In genomic region chr2:240448387-240449274, GRCh38 we compare ENCODE assay signal across 23 cellular contexts. TPM values are rescaled to one million over a fixed set of nuclear protein-coding genes. Genes with fewer than 3 reads are reported as not detected.
A peak's percentile ranks its signal among the peaks of the same experiment; 100 is the strongest.
DNase-seq lines count a peak whose midpoint lies in the region; ATAC-seq and TF ChIP-seq lines count a peak whose summit lies in the region.
"Had no signal": no experiment of that assay in that cellular context is flagged by ENCODE, and none has a peak within 500 bp of the region (broad histone marks: within the 10 kb centered on the region; RNA-seq: fewer than 3 reads in every experiment).

No MANE protein-coding gene starts in this region.

- no peak overlapping the region for H3K4me3 Mint-ChIP-seq in H9
- H3K4me3 Mint-ChIP-seq: GM23338 had no signal

- H3K23me2 ChIP-seq in H9 (ENCODE audit: insufficient read length, low read depth, low read length, poor library complexity, severe bottlenecking): peaks cover 6% of the 10 kb centered on the region

- H3K4me1 ChIP-seq in H9 (ENCODE audit: insufficient read depth, low read length) (peaks cover 2% of the 10 kb centered on the region; the same call in 1 of the 2 replicates), HEK293 (ENCODE audit: control insufficient read depth, insufficient read depth, low read length) (peaks cover 2% of the 10 kb centered on the region; the same call in 1 of the 2 replicates), esophagus (ENCODE audit: control insufficient read depth in 2 of 2, insufficient read depth in 2 of 2, low read length in 1 of 2) (peaks cover 14 to 68% of the 10 kb centered on the region in 2 donors), trophoblast cell (ENCODE audit: control insufficient read depth in 1 of 2, insufficient read depth in 2 of 2, low read length in 2 of 2) (peaks cover 6 to 19% of the 10 kb centered on the region in 2 experiments)

- H3K4me2 ChIP-seq in H9 (ENCODE audit: insufficient read depth, insufficient read length, low read length) (no peak overlapping the region), trophoblast cell (ENCODE audit: low read length) (no peak overlapping the region)
- H3K4me2 ChIP-seq: GM23338 had no signal

- H3K18ac ChIP-seq in H9 (ENCODE audit: insufficient read length, low read depth, low read length) (no peak overlapping the region), trophoblast cell (ENCODE audit: low read length) (no peak overlapping the region)

- H2AFZ ChIP-seq in H9 (ENCODE audit: low read length) (no peak overlapping the region), trophoblast cell (ENCODE audit: insufficient read depth, low read length, poor library complexity) (no peak overlapping the region)
- H2AFZ ChIP-seq: GM23338 had no signal

- DNase-seq in H9 (no peak), trophoblast cell (peak; percentile 85 to 87)
- no peak for DNase-seq in central memory CD4-positive, alpha-beta T cell
- DNase-seq: C1 segment of cervical spinal cord, COR-L47, MV-4-11, NCI-H1105, NCI-H1436 treated with DMSO at 0.1 percent for 48 hours, NCI-H2029, NCI-H226, NCI-H510A, SJCRH30 had no signal

- H4K20me1 ChIP-seq in H9 (ENCODE audit: control insufficient read depth, insufficient read depth, insufficient read length): no peaks in the 10 kb centered on the region

- H3K14ac ChIP-seq in H9 (ENCODE audit: insufficient read depth, low read length): peak overlapping the region; percentile 37; the same call in 1 of the 2 replicates
- no peak overlapping the region for H3K14ac ChIP-seq in trophoblast cell (ENCODE audit: low read length)

- H3K4me3 ChIP-seq in HEK293 (ENCODE audit: low read depth, low read length): no peak overlapping the region
- H3K4me3 ChIP-seq in esophagus (ENCODE audit: low read depth in 1 of 2, low read length in 2 of 2): no peak overlapping the region
- H3K4me3 ChIP-seq in trophoblast cell (ENCODE audit: low read depth, low read length): no peak overlapping the region
- H3K4me3 ChIP-seq: GM23338, HAP-1, K562, SJCRH30 had no signal

- no peak overlapping the region for H4K12ac ChIP-seq in trophoblast cell (ENCODE audit: low read depth, low read length)

- no peak overlapping the region for H4K8ac ChIP-seq in H9 (replicated peaks; ENCODE audit: insufficient read length, low read depth, low read length)
- no peak overlapping the region for H4K8ac ChIP-seq in trophoblast cell (ENCODE audit: low read depth, low read length)

- no peaks in the 10 kb centered on the region for H3K36me3 ChIP-seq in HEK293 (ENCODE audit: control insufficient read depth in 2 of 2, insufficient read depth in 1 of 2, low read length in 2 of 2)
- H3K36me3 ChIP-seq in esophagus (ENCODE audit: control insufficient read depth in 2 of 2, insufficient read depth in 2 of 2, low read length in 1 of 2): peaks cover 0 to 17% of the 10 kb centered on the region in 2 donors
- H3K36me3 ChIP-seq in trophoblast cell (ENCODE audit: control insufficient read depth in 1 of 2, insufficient read depth in 2 of 2, low read length in 2 of 2): peaks cover 0 to 6% of the 10 kb centered on the region in 2 experiments
- H3K36me3 ChIP-seq: HAP-1 had no signal

- no peak overlapping the region for H2AK5ac ChIP-seq in H9 (ENCODE audit: insufficient read length, low read length)
- H2AK5ac ChIP-seq in trophoblast cell (ENCODE audit: low read length): no peak overlapping the region

- H3K27ac Mint-ChIP-seq in H9: no peak overlapping the region
- H3K27ac Mint-ChIP-seq: CD4-positive, alpha-beta memory T cell; GM23338 had no signal

- H3T11ph ChIP-seq in H9 (ENCODE audit: low read length): no peak overlapping the region

- H4K91ac ChIP-seq in H9 (ENCODE audit: insufficient read length, low read depth, low read length) (no peak overlapping the region), trophoblast cell (ENCODE audit: low read depth, low read length) (no peak overlapping the region)

- H2BK12ac ChIP-seq in H9 (ENCODE audit: insufficient read length, low read depth, low read length) (no peak overlapping the region), trophoblast cell (ENCODE audit: low read length) (no peak overlapping the region)

- H3K79me1 ChIP-seq in H9 (ENCODE audit: insufficient read depth, low read depth, low read length, poor library complexity, severe bottlenecking): no peaks in the 10 kb centered on the region
- peaks cover 11% of the 10 kb centered on the region for H3K79me1 ChIP-seq in trophoblast cell (ENCODE audit: low read length)

- H2BK120ac ChIP-seq in H9 (ENCODE audit: low read depth, low read length, poor library complexity, severe bottlenecking): no peak overlapping the region
- H2BK120ac ChIP-seq in trophoblast cell (ENCODE audit: insufficient read depth, low read length, poor library complexity): no peak overlapping the region

- H2BK15ac ChIP-seq in H9 (ENCODE audit: low read depth, low read length): no peak overlapping the region

- POLR2A ChIA-PET in HEK293 (lab: Yijun Ruan, JAX): no interaction called here

- H3K36me3 Mint-ChIP-seq in H9 (ENCODE audit: insufficient read depth in 1 of 3, low read depth in 3 of 3): peaks cover 0 to 3% (median 3%) of the 10 kb centered on the region in 3 experiments; a peak in 2 of 7 replicates
- H3K36me3 Mint-ChIP-seq: CD4-positive, alpha-beta memory T cell had no signal

- CTCF ChIA-PET in HEK293 (lab: Yijun Ruan, JAX): no interaction called here

- no peaks in the 10 kb centered on the region for H3K9me3 Mint-ChIP-seq in H9
- H3K9me3 Mint-ChIP-seq: CD4-positive, alpha-beta memory T cell; GM23338 had no signal

- WGBS in H9 (ENCODE audit: extremely low coverage, insufficient read length, low lambda C conversion rate): no CpG with 5 or more reads among the region's 23 CpGs
- WGBS in esophagus, 2 donors: 73 to 79% methylated on average over 22 to 23 of the region's 23 CpGs
- WGBS in trophoblast cell (ENCODE audit: extremely low coverage, insufficient coverage, insufficient read length): no CpG with 5 or more reads among the region's 23 CpGs

- TF ChIP-seq CTCF in H9 (conservative IDR thresholded peaks at IDR 0.05) (no peak), HEK293 (tag by site-specific recombination; IDR thresholded peaks at IDR 0.05) (no peak)

- H3K23ac ChIP-seq in H9 (ENCODE audit: insufficient read length, low read depth, low read length) (no peak overlapping the region), trophoblast cell (ENCODE audit: low read length) (no peak overlapping the region)

- H3K79me2 ChIP-seq in H9 (ENCODE audit: insufficient read depth, low read length) (no peaks in the 10 kb centered on the region), trophoblast cell (ENCODE audit: control insufficient read depth, insufficient read depth, low read length, poor library complexity) (peaks cover 4% of the 10 kb centered on the region)

- H3K9me3 ChIP-seq in H9 (ENCODE audit: control insufficient read depth, low read depth, low read length) (no peaks in the 10 kb centered on the region), HEK293 (ENCODE audit: control insufficient read depth, insufficient read depth, low read depth, low read length) (no peaks in the 10 kb centered on the region), esophagus (ENCODE audit: control insufficient read depth in 2 of 2, insufficient read depth in 1 of 2, low read depth in 1 of 2, low read length in 1 of 2) (no peaks in the 10 kb centered on the region), trophoblast cell (ENCODE audit: insufficient read depth, low read depth, low read length) (peaks cover 2% of the 10 kb centered on the region)
- H3K9me3 ChIP-seq: HAP-1, SJCRH30 had no signal

- H2BK20ac ChIP-seq in H9 (ENCODE audit: low read depth, low read length, poor library complexity, severe bottlenecking): no peak overlapping the region

- peaks cover 16 to 25% of the 10 kb centered on the region in 2 experiments for H3K4me1 Mint-ChIP-seq in H9

- no peak overlapping the region for H3K27ac ChIP-seq in H9 (ENCODE audit: insufficient read length, low read depth, low read length)
- H3K27ac ChIP-seq in HEK293 (ENCODE audit: extremely low read depth, low read depth, low read length): no peak overlapping the region
- peak overlapping the region; percentile 76 to 90 for H3K27ac ChIP-seq in esophagus (ENCODE audit: low read depth in 2 of 2, low read length in 1 of 2)
- H3K27ac ChIP-seq in trophoblast cell (ENCODE audit: low read depth, low read length): no peak overlapping the region
- H3K27ac ChIP-seq: HL-60, SJCRH30 had no signal

- no peak overlapping the region for H3K56ac ChIP-seq in H9 (ENCODE audit: insufficient read length, low read depth, low read length)

- ATAC-seq in HG02973 (IDR thresholded peaks at IDR 0.05; ENCODE audit: unreplicated experiment) (no peak), HG02588 (IDR thresholded peaks at IDR 0.05; ENCODE audit: unreplicated experiment) (no peak)
- ATAC-seq: GM23338, K562, Right ventricle myocardium inferior, SK-N-SH treated with all-trans-retinoic acid at 6 μM for 48 hours had no signal

- H3K27me3 Mint-ChIP-seq in H9 (ENCODE audit: low read depth): peaks cover 14% of the 10 kb centered on the region

- no peak overlapping the region for H4K5ac ChIP-seq in H9 (ENCODE audit: insufficient read length, low read depth, low read length)

- H3K27me3 ChIP-seq in H9 (ENCODE audit: insufficient read depth, low read length) (no peaks in the 10 kb centered on the region; the same call in 1 of the 2 replicates), esophagus (ENCODE audit: control insufficient read depth in 1 of 2, insufficient read depth in 2 of 2, low read length in 2 of 2) (no peaks in the 10 kb centered on the region), trophoblast cell (ENCODE audit: insufficient read depth, low read length) (no peaks in the 10 kb centered on the region)
- H3K27me3 ChIP-seq: SJCRH30 had no signal

- H3K9ac ChIP-seq in H9 (ENCODE audit: extremely low read depth, insufficient read length, low read length): no peak overlapping the region
- H3K9ac ChIP-seq in trophoblast cell (ENCODE audit: low read length): no peak overlapping the region

- H3K4ac ChIP-seq in H9 (ENCODE audit: low read depth, low read length) (no peak overlapping the region), trophoblast cell (ENCODE audit: low read depth, low read length) (no peak overlapping the region)

- H2BK5ac ChIP-seq in H9 (ENCODE audit: insufficient read length, low read length): no peak overlapping the region
- H2BK5ac ChIP-seq in trophoblast cell (ENCODE audit: low read depth, low read length, poor library complexity): no peak overlapping the region

TF ChIP-seq in HEK293, 187 proteins besides CTCF, POLR2A, EP300 and RAD21 (continues in another document):
- TF ChIP-seq ZNF785 (tag by site-specific recombination; IDR thresholded peaks at IDR 0.05) (no peak), ZNF292 (tag by site-specific recombination; IDR thresholded peaks at IDR 0.05; ENCODE audit: borderline replicate concordance, low read depth) (no peak), KLF10 (tag by site-specific recombination; IDR thresholded peaks at IDR 0.05) (no peak), ZNF76 (tag by site-specific recombination; IDR thresholded peaks at IDR 0.05; ENCODE audit: borderline replicate concordance, low read depth) (no peak), ZNF610 (tag by site-specific recombination; IDR thresholded peaks at IDR 0.05; ENCODE audit: borderline replicate concordance) (no peak), ZNF121 (tag by site-specific recombination; IDR thresholded peaks at IDR 0.05) (no peak), ZNF404 (tag by site-specific recombination; IDR thresholded peaks at IDR 0.05) (no peak), ZNF664 (tag by site-specific recombination; IDR thresholded peaks at IDR 0.05) (peak; percentile 84)

RNA-seq across cellular contexts. Expression of gene GPC1, which starts 13.2 kb away (rescaled TPM):
- 39.4 and 44.0 TPM in 2 replicates for total RNA-seq in H9 (2021)
- polyA plus RNA-seq in esophagus: 10 to 100 TPM; 57.9 to 82.0 TPM
- polyA plus RNA-seq in trophoblast cell (2013): 114 and 122 TPM in 2 replicates

Comparison
In these comparisons a context has a peak if more than half of its experiments do, and no peak if none do; other contexts are left out.
1. DNase-seq: peak in trophoblast cell (2 of 2); none in H9 (single experiment) and central memory CD4-positive, alpha-beta T cell (single experiment).
2. H3K27ac ChIP-seq: peak in esophagus (2 of 2); none in H9 (single experiment), HEK293 (single experiment) and trophoblast cell (single experiment).